In genomic region chr2:3585239-3586109, GRCh38 we compare ENCODE assay signal across 1 cellular context.
A peak's percentile ranks its signal among the peaks of the same experiment; 100 is the strongest.
TF ChIP-seq lines count a peak whose summit lies in the region.

No MANE protein-coding gene starts in this region.

TF ChIP-seq in HepG2, 621 proteins besides CTCF, POLR2A, EP300 and RAD21 (continued from another document and continues in another):
- TF ChIP-seq ZNF691 (CRISPR knock-in tag; IDR thresholded peaks at IDR 0.05; ENCODE audit: borderline replicate concordance, low read depth) (no peak), DR1 (CRISPR knock-in tag; IDR thresholded peaks at IDR 0.05) (peak; percentile 57; the same call in 1 of the 2 replicates), ZNF574 (CRISPR knock-in tag; IDR thresholded peaks at IDR 0.05) (peak; percentile 72), KDM5B (CRISPR knock-in tag; IDR thresholded peaks at IDR 0.05; ENCODE audit: borderline replicate concordance) (peak; percentile 58; the same call in 1 of the 2 replicates), FLYWCH1 (CRISPR knock-in tag; IDR thresholded peaks at IDR 0.05) (no peak), ZNF431 (CRISPR knock-in tag; IDR thresholded peaks at IDR 0.05; ENCODE audit: borderline replicate concordance, low read depth) (no peak), MTERF4 (CRISPR knock-in tag; IDR thresholded peaks at IDR 0.05) (no peak), ZNF251 (CRISPR knock-in tag; IDR thresholded peaks at IDR 0.05) (no peak), DDIT3 (CRISPR knock-in tag; IDR thresholded peaks at IDR 0.05) (no peak), ZNF414 (CRISPR knock-in tag; IDR thresholded peaks at IDR 0.05) (no peak), ZNF746 (CRISPR knock-in tag; IDR thresholded peaks at IDR 0.05) (no peak; the same call in 1 of the 2 replicates), ZNF382 (CRISPR knock-in tag; IDR thresholded peaks at IDR 0.05; ENCODE audit: borderline replicate concordance) (no peak), GABPB1 (CRISPR knock-in tag; IDR thresholded peaks at IDR 0.05) (peak; percentile 71; the same call in 1 of the 2 replicates), HMGXB4 (CRISPR knock-in tag; IDR thresholded peaks at IDR 0.05; ENCODE audit: borderline replicate concordance in 1 of 2, low read depth in 1 of 2) (peak; percentile 60 to 81; a peak in 3 of 4 replicates), ZNF124 (CRISPR knock-in tag; IDR thresholded peaks at IDR 0.05) (peak; percentile 84; the same call in 1 of the 2 replicates), FOXK2 (IDR thresholded peaks at IDR 0.05) (no peak; the same call in 1 of the 2 replicates), ZNF775 (CRISPR knock-in tag; IDR thresholded peaks at IDR 0.05; ENCODE audit: borderline replicate concordance) (no peak; the same call in 1 of the 2 replicates), MXD4 (CRISPR knock-in tag; IDR thresholded peaks at IDR 0.05) (peak; percentile 87; the same call in 1 of the 2 replicates), ZFX (CRISPR knock-in tag; IDR thresholded peaks at IDR 0.05; ENCODE audit: low read depth) (peak; percentile 66), SIX4 (CRISPR knock-in tag; IDR thresholded peaks at IDR 0.05) (no peak), THAP7 (CRISPR knock-in tag; IDR thresholded peaks at IDR 0.05) (no peak), TCF7 (IDR thresholded peaks at IDR 0.05; ENCODE audit: low read depth) (no peak), ZNF513 (CRISPR knock-in tag; conservative IDR thresholded peaks at IDR 0.05) (no peak), POLR2AphosphoS2 (IDR thresholded peaks at IDR 0.05; ENCODE audit: low read depth, low read length) (no peak), ZNF367 (CRISPR knock-in tag; IDR thresholded peaks at IDR 0.05; ENCODE audit: borderline replicate concordance) (peak; percentile 72; the same call in 1 of the 2 replicates), SRF (IDR thresholded peaks at IDR 0.05; ENCODE audit: low read depth, low read length) (no peak), ZSCAN22 (CRISPR knock-in tag; IDR thresholded peaks at IDR 0.05) (0 out of 2 replicates have a peak, but pooled peaks have one; percentile 28), ZNF672 (CRISPR knock-in tag; IDR thresholded peaks at IDR 0.05) (no peak), ZBTB43 (CRISPR knock-in tag; conservative IDR thresholded peaks at IDR 0.05) (peak; percentile 81), JDP2 (CRISPR knock-in tag; IDR thresholded peaks at IDR 0.05; ENCODE audit: borderline replicate concordance) (no peak), ZNF296 (CRISPR knock-in tag; conservative IDR thresholded peaks at IDR 0.05) (no peak), NFKB2 (CRISPR knock-in tag; IDR thresholded peaks at IDR 0.05; ENCODE audit: borderline replicate concordance) (peak; percentile 75; the same call in 1 of the 2 replicates), TEAD3 (CRISPR knock-in tag; optimal IDR thresholded peaks at IDR 0.05; ENCODE audit: borderline replicate concordance) (peak; percentile 61), ATF3 (CRISPR knock-in tag; IDR thresholded peaks at IDR 0.05) (0 out of 2 replicates have a peak, but pooled peaks have one; percentile 31), ZC3H4 (CRISPR knock-in tag; IDR thresholded peaks at IDR 0.05; ENCODE audit: borderline replicate concordance) (no peak), ZNF101 (CRISPR knock-in tag; IDR thresholded peaks at IDR 0.05; ENCODE audit: borderline replicate concordance, low read depth) (no peak), JARID2 (CRISPR knock-in tag; IDR thresholded peaks at IDR 0.05; ENCODE audit: insufficient replicate concordance) (no peak), POGK (CRISPR knock-in tag; conservative IDR thresholded peaks at IDR 0.05) (peak; percentile 47; the same call in 1 of the 2 replicates), AKAP8 (CRISPR knock-in tag; IDR thresholded peaks at IDR 0.05) (no peak), NFE2 (CRISPR knock-in tag; IDR thresholded peaks at IDR 0.05) (no peak), PLSCR1 (CRISPR knock-in tag; IDR thresholded peaks at IDR 0.05; ENCODE audit: borderline replicate concordance) (no peak), U2AF2 (IDR thresholded peaks at IDR 0.05; ENCODE audit: low read depth, low read length) (no peak), TARDBP (CRISPR knock-in tag; IDR thresholded peaks at IDR 0.05) (peak; percentile 88), ZNF687 (CRISPR knock-in tag; IDR thresholded peaks at IDR 0.05) (peak; percentile 94), ZNF264 (CRISPR knock-in tag; IDR thresholded peaks at IDR 0.05) (peak; percentile 19; the same call in 1 of the 2 replicates), SP2 (CRISPR knock-in tag; IDR thresholded peaks at IDR 0.05) (no peak)
